Comparison of ENCODE assay signal across 8 cellular contexts in genomic region chr11:65662802-65663633, GRCh38. TPM values are rescaled to one million over a fixed set of nuclear protein-coding genes. Genes with fewer than 3 reads are reported as not detected.
DNase-seq lines count a peak whose midpoint lies in the region; ATAC-seq, FAIRE-seq and TF ChIP-seq lines count a peak whose summit lies in the region.

RELA (minus strand) TSS chr11:65662916; CDS start chr11:65662832, 84 bp downstream.

- POLR2A ChIA-PET in PC-3 (lab: Charles Lee; ENCODE audit: unreplicated experiment) = interaction anchor here (0.6 to 0.7 kb wide), 5 partner anchors 68 to 388 kb away, joined by 3 to 6 read pairs (median 5); no protein-coding TSS in a partner anchor

- peak within 1 kb of the TSS; percentile 79 for H2AFZ ChIP-seq in PC-3 (ENCODE audit: low read length)

- H3K27ac ChIP-seq in PC-3 (ENCODE audit: low read length) = peak within 1 kb of the TSS; percentile 68

- peak; percentile 80 for DNase-seq in D721Med (ENCODE audit: insufficient read length, low spot score)
- DNase-seq in HUDEP-2 (lab: John Stamatoyannopoulos, UW; ENCODE audit: unreplicated experiment in 76 of 76) = peak in 73 of 76 experiments; percentile 67 to 97 (median 88)
- DNase-seq in PC-3 = peak; percentile 95
- peak; percentile 95 for DNase-seq in activated T-cell treated with anti-CD3 and anti-CD28 coated beads for 48 hours (ENCODE audit: low read depth)
- peak; percentile 39 for DNase-seq in epithelial cell of proximal tubule (ENCODE audit: low read depth)
- peak; percentile 79 to 84 for DNase-seq in stimulated activated CD8-positive, alpha-beta memory T cell treated with anti-CD3 and anti-CD28 coated beads, Interleukin-7, amount 100 ng/mL, for 1 hour (ENCODE audit: low read depth in 2 of 2)

- H3K4me2 ChIP-seq in PC-3 (ENCODE audit: low read length) = peak within 1 kb of the TSS; percentile 99

- peak within 1 kb of the TSS; percentile 91 for H3K4me3 ChIP-seq in PC-3 (ENCODE audit: low read length)
- H3K4me3 ChIP-seq in epithelial cell of proximal tubule (ENCODE audit: low read depth, low read length) = peak within 1 kb of the TSS; percentile 100
- H3K4me3 ChIP-seq in mucosa of stomach (ENCODE audit: low read length) = peak within 1 kb of the TSS; percentile 74

- CTCF ChIA-PET in PC-3 (lab: Charles Lee) = no interaction called here

- ATAC-seq in GM21381 (IDR thresholded peaks at IDR 0.05; ENCODE audit: unreplicated experiment) = peak; percentile 82
- ATAC-seq in PC-3 = peak; percentile 79

- peaks cover 18% of the 10 kb centered on the region for H3K4me1 ChIP-seq in PC-3 (ENCODE audit: insufficient read depth, low read length)
- H3K4me1 ChIP-seq in mucosa of stomach (ENCODE audit: control insufficient read depth, insufficient read depth, low read length) = peaks cover 19% of the 10 kb centered on the region

- H4K20me1 ChIP-seq in PC-3 (ENCODE audit: low read length) = peaks cover 11% of the 10 kb centered on the region; the same call in 1 of the 2 replicates

- no peaks in the 10 kb centered on the region for H3K27me3 ChIP-seq in PC-3 (ENCODE audit: low read length)
- no peaks in the 10 kb centered on the region for H3K27me3 ChIP-seq in mucosa of stomach (ENCODE audit: control insufficient read depth, insufficient read depth, low read length)

- H3K9me3 ChIP-seq in PC-3 (ENCODE audit: low read length) = no peaks in the 10 kb centered on the region
- H3K9me3 ChIP-seq in mucosa of stomach (ENCODE audit: control insufficient read depth, low read length) = no peaks in the 10 kb centered on the region

- H3K9me2 ChIP-seq in PC-3 (replicated peaks; ENCODE audit: low read length) = no peaks in the 10 kb centered on the region

- TSS peak; percentile 95 for BruUV-seq in PC-3 (replicated peaks; lab: Mats Ljungman, UMichigan)

- no peak for FAIRE-seq in D721Med (lab: Jason Lieb, UNC)

- intact Hi-C loops in PC-3 (cut with micrococcal nuclease) = loop anchor here (1.0 kb wide), 1 partner anchor 48 kb away; the partner anchor contains the start of gene PCNX3

- peaks cover 32% of the 10 kb centered on the region for H3K79me2 ChIP-seq in PC-3 (ENCODE audit: low read length)

- H3K9ac ChIP-seq in PC-3 (ENCODE audit: low read length) = peak within 1 kb of the TSS; percentile 78
- peak within 1 kb of the TSS; percentile 99 for H3K9ac ChIP-seq in mucosa of stomach (ENCODE audit: low read length)

- TF ChIP-seq CTCF in D721Med (IDR thresholded peaks at IDR 0.05; ENCODE audit: insufficient read depth, missing control alignments) (no peak), PC-3 (conservative IDR thresholded peaks at IDR 0.05; ENCODE audit: low read depth, low read length) (no peak), epithelial cell of proximal tubule (conservative IDR thresholded peaks at IDR 0.05; ENCODE audit: low read depth, low read length) (no peak)

- H3K36me3 ChIP-seq in PC-3 (ENCODE audit: low read depth, low read length) (peaks cover 26% of the 10 kb centered on the region), mucosa of stomach (ENCODE audit: control insufficient read depth, insufficient read depth, low read length) (peaks cover 9% of the 10 kb centered on the region)

- H3F3A ChIP-seq in PC-3 (ENCODE audit: low read length, unreplicated experiment) = no peaks in the 10 kb centered on the region

RNA-seq across cellular contexts. Expression of gene RELA, which starts in this region (rescaled TPM):
- total RNA-seq in PC-3 (2014; rRNA removed) (70.3 and 84.2 TPM in 2 replicates), epithelial cell of proximal tubule (63.6 and 73.0 TPM in 2 replicates)

Comparison
In these comparisons a context has a peak if more than half of its experiments do, and no peak if none do; other contexts are left out.
1. Peak in every context shown above with its lines: DNase-seq, ATAC-seq, H3K4me3 ChIP-seq and H3K27ac ChIP-seq.
2. DNase-seq: peak in every context shown above with its lines; median percentile 95 in PC-3; 95 in activated T-cell treated with anti-CD3 and anti-CD28 coated beads for 48 hours; 88 in HUDEP-2; 82 in stimulated activated CD8-positive, alpha-beta memory T cell treated with anti-CD3 and anti-CD28 coated beads, Interleukin-7, amount 100 ng/mL, for 1 hour; 80 in D721Med; 39 in epithelial cell of proximal tubule.